ENCODE assay signal across 8 cellular contexts in genomic region chr15:59299919-59300617, GRCh38.
DNase-seq lines count a peak whose midpoint lies in the region; ATAC-seq, FAIRE-seq and TF ChIP-seq lines count a peak whose summit lies in the region.

No MANE protein-coding gene starts in this region.

- BruUV-seq in HepG2 (replicated peaks; lab: Mats Ljungman, UMichigan), result no TSS peak

- H3K4me2 ChIP-seq in HepG2 (ENCODE audit: low read depth, low read length), result no peak overlapping the region

- H3K4me1 Mint-ChIP-seq in activated naive CD4-positive, alpha-beta T cell treated with anti-CD3 and anti-CD28 coated beads, Interleukin-2, amount 50 U/mL, for 24 hours, result peaks cover 39% of the 10 kb centered on the region

- H3K9ac ChIP-seq in HepG2 (ENCODE audit: insufficient read depth, low read depth, low read length), result no peak overlapping the region

- H3K27me3 Mint-ChIP-seq in activated naive CD4-positive, alpha-beta T cell treated with anti-CD3 and anti-CD28 coated beads, Interleukin-2, amount 50 U/mL, for 24 hours, result no peaks in the 10 kb centered on the region

- H3K27ac ChIP-seq in right lobe of liver (no peak overlapping the region), HepG2 (ENCODE audit: extremely low read length, insufficient read depth, low read length) (no peak overlapping the region), heart right ventricle (peak overlapping the region in 7 of 10 donors; percentile 8 to 75 (median 47))

- CTCF ChIA-PET in HepG2 (lab: Yijun Ruan, JAX; ENCODE audit: low intra/inter-chr PET ratio, low total read pairs), result no interaction called here

- intact Hi-C loops in right lobe of liver (cut with DNase I) (no loop called here), HepG2 (cut with micrococcal nuclease; ENCODE audit: unreplicated experiment) (no loop called here), heart right ventricle (cut with DNase I) (loop anchor here in 2 of 10 donors (10.0 kb wide), 1 partner anchor 55 kb away; no protein-coding TSS in a partner anchor)

- TF ChIP-seq POLR2A in right lobe of liver (IDR thresholded peaks at IDR 0.05), result no peak
- no peak for TF ChIP-seq POLR2A in HepG2 (IDR thresholded peaks at IDR 0.05; ENCODE audit: insufficient read depth in 1 of 2, low read depth in 2 of 2, low read length in 2 of 2)

- POLR2A ChIA-PET in HepG2 (lab: Yijun Ruan, JAX), result no interaction called here

- TF ChIP-seq EP300 in HepG2 (IDR thresholded peaks at IDR 0.05; ENCODE audit: low read depth in 2 of 2, low read length in 2 of 2), result no peak
- TF ChIP-seq EP300 in HepG2 (CRISPR knock-in tag; IDR thresholded peaks at IDR 0.05; ENCODE audit: borderline replicate concordance), result no peak

- H3K9me3 Mint-ChIP-seq in activated naive CD4-positive, alpha-beta T cell treated with anti-CD3 and anti-CD28 coated beads, Interleukin-2, amount 50 U/mL, for 24 hours, result no peaks in the 10 kb centered on the region

- peaks cover 0 to 27% (median 0%) of the 10 kb centered on the region in 4 donors for H3K4me1 ChIP-seq in right lobe of liver
- peaks cover 19% of the 10 kb centered on the region for H3K4me1 ChIP-seq in HepG2 (ENCODE audit: insufficient read depth, low read length)
- H3K4me1 ChIP-seq in heart right ventricle, result peaks cover 7 to 76% (median 39%) of the 10 kb centered on the region in 9 donors

- H4K20me1 ChIP-seq in HepG2 (ENCODE audit: insufficient read depth, low read length), result 0 out of 2 replicates have a peak, but pooled peaks cover 2% of the 10 kb centered on the region

- H3K9me3 ChIP-seq in right lobe of liver, result no peaks in the 10 kb centered on the region
- H3K9me3 ChIP-seq in HepG2 (ENCODE audit: low read length), result no peaks in the 10 kb centered on the region
- H3K9me3 ChIP-seq in heart right ventricle, result no peaks in the 10 kb centered on the region

- peak overlapping the region; percentile 20 for H3K4me3 Mint-ChIP-seq in activated naive CD4-positive, alpha-beta T cell treated with anti-CD3 and anti-CD28 coated beads, Interleukin-2, amount 50 U/mL, for 24 hours

- no peak overlapping the region for H2AFZ ChIP-seq in HepG2 (ENCODE audit: low read length)

- peak overlapping the region; percentile 4 for H3K27ac Mint-ChIP-seq in activated naive CD4-positive, alpha-beta T cell treated with anti-CD3 and anti-CD28 coated beads, Interleukin-2, amount 50 U/mL, for 24 hours

- H3K4me3 ChIP-seq in right lobe of liver, result no peak overlapping the region
- H3K4me3 ChIP-seq in HepG2 (replicated peaks in 1 of 3; ENCODE audit: insufficient read depth in 1 of 3, low read depth in 2 of 3, low read length in 3 of 3), result no peak overlapping the region
- H3K4me3 ChIP-seq in heart right ventricle, result peak overlapping the region in 2 of 10 donors; percentile 16 to 17

- H3K36me3 ChIP-seq in right lobe of liver, result no peaks in the 10 kb centered on the region
- no peaks in the 10 kb centered on the region for H3K36me3 ChIP-seq in HepG2 (replicated peaks in 1 of 2; ENCODE audit: control insufficient read depth in 1 of 2, insufficient read depth in 2 of 2, low read length in 2 of 2)
- no peaks in the 10 kb centered on the region for H3K36me3 ChIP-seq in heart right ventricle

- H3K36me3 Mint-ChIP-seq in activated naive CD4-positive, alpha-beta T cell treated with anti-CD3 and anti-CD28 coated beads, Interleukin-2, amount 50 U/mL, for 24 hours, result no peaks in the 10 kb centered on the region

- WGBS in right lobe of liver (ENCODE audit: insufficient coverage, low coverage, low lambda C conversion rate, missing lambda C conversion rate), result 42% methylated on average over 9 of the region's 9 CpGs
- 96% methylated on average over 9 of the region's 9 CpGs for WGBS in HepG2 (ENCODE audit: low lambda C conversion rate)
- 55 to 71% methylated on average over 9 of the region's 9 CpGs for WGBS in heart right ventricle, 2 donors

- H3K27me3 ChIP-seq in right lobe of liver (no peaks in the 10 kb centered on the region), HepG2 (ENCODE audit: control insufficient read depth in 1 of 2, insufficient read depth in 2 of 2, low read length in 2 of 2) (no peaks in the 10 kb centered on the region), heart right ventricle (no peaks in the 10 kb centered on the region)

- peak; percentile 72 to 82 (median 76) for ATAC-seq in right lobe of liver
- ATAC-seq in HepG2, result no peak
- peak; percentile 66 for ATAC-seq in HG03175 (IDR thresholded peaks at IDR 0.05; ENCODE audit: unreplicated experiment)
- ATAC-seq in heart right ventricle, result peak; percentile 80 to 95 (median 88)

- no peak for FAIRE-seq in HepG2 (lab: Jason Lieb, UNC)

- DNase-seq in right lobe of liver, result peak; percentile 41 to 66 (median 57)
- DNase-seq in HepG2 (ENCODE audit: low spot score), result no peak
- DNase-seq in SKM-1 (lab: John Stamatoyannopoulos, UW; ENCODE audit: unreplicated experiment), result peak; percentile 96
- peak; percentile 20 to 78 for DNase-seq in heart right ventricle
- peak; percentile 59 to 63 for DNase-seq in stimulated activated CD4-positive, alpha-beta T cell treated with anti-CD3 and anti-CD28 coated beads, Interleukin-15, amount 100 ng/mL, for 48 hours (ENCODE audit: low read depth in 2 of 2)
- DNase-seq in NCI-H345 treated with DMSO at 0.1 percent for 48 hours (lab: John Stamatoyannopoulos, UW; ENCODE audit: unreplicated experiment), result no peak

- TF ChIP-seq CTCF in right lobe of liver (IDR thresholded peaks at IDR 0.05) (no peak), HepG2 (CRISPR knock-in tag; IDR thresholded peaks at IDR 0.05) (no peak), heart right ventricle (IDR thresholded peaks at IDR 0.05) (no peak)

- no peak for TF ChIP-seq RAD21 in HepG2 (CRISPR knock-in tag; IDR thresholded peaks at IDR 0.05)

- in situ Hi-C loops in HepG2 (cut with HindIII; ENCODE audit: extremely low pct_ligation_motif_present, low pct_unique_long_range_greater_than_20kb), result no loop called here

- peaks cover 3% of the 10 kb centered on the region for H3K79me2 ChIP-seq in HepG2 (ENCODE audit: insufficient read depth, low read length)

TF ChIP-seq in HepG2, 621 proteins besides CTCF, POLR2A, EP300 and RAD21 (continues in another document):
- TF ChIP-seq HHEX (CRISPR knock-in tag; IDR thresholded peaks at IDR 0.05) (no peak), ZMAT3 (CRISPR knock-in tag; conservative IDR thresholded peaks at IDR 0.05) (no peak), THAP11 (CRISPR knock-in tag; IDR thresholded peaks at IDR 0.05) (no peak), STAG1 (CRISPR knock-in tag; IDR thresholded peaks at IDR 0.05) (no peak), ZNF354B (CRISPR knock-in tag; IDR thresholded peaks at IDR 0.05) (no peak), BCL3 (CRISPR knock-in tag; IDR thresholded peaks at IDR 0.05) (no peak), SMAD1 (CRISPR knock-in tag; IDR thresholded peaks at IDR 0.05; ENCODE audit: borderline replicate concordance, low read depth) (no peak)

Comparison
In these comparisons a context has a peak if more than half of its experiments do, and no peak if none do; other contexts are left out.
1. DNase-seq: peak in right lobe of liver (3 of 3), SKM-1 (single experiment), heart right ventricle (2 of 2) and stimulated activated CD4-positive, alpha-beta T cell treated with anti-CD3 and anti-CD28 coated beads, Interleukin-15, amount 100 ng/mL, for 48 hours (2 of 2); none in HepG2 (single experiment) and NCI-H345 treated with DMSO at 0.1 percent for 48 hours (single experiment).
2. H3K27ac ChIP-seq: peak in heart right ventricle (7 of 10); none in right lobe of liver (0 of 3) and HepG2 (single experiment).